Comparison of ENCODE assay signal across 13 cellular contexts in genomic region chr7:38839846-38840245, GRCh38.
"Had no signal": no experiment of that assay in that cellular context is flagged by ENCODE, and none has a peak within 500 bp of the region (broad histone marks: within the 10 kb centered on the region; RNA-seq: fewer than 3 reads in every experiment).

No MANE protein-coding gene starts in this region.

- H3K9me3 ChIP-seq: esophagus squamous epithelium, testis had no signal

- H3K27ac ChIP-seq: brain microvascular endothelial cell, esophagus squamous epithelium, testis had no signal

- H3K4me3 Mint-ChIP-seq: activated B cell treated with CpG ODN at 0.5 μM for 24 hours; activated CD4-positive, alpha-beta T cell treated with anti-CD3 and anti-CD28 coated beads, Interleukin-2, amount 10 ng/mL, durations not matched to agents 24 days and 14 days; natural killer cell treated with Interleukin-12 subunit alpha and Interleukin-12 subunit beta and Interleukin-15 and Interleukin-18, amount 100 ng/mL, for 72 hours; stimulated activated naive CD8-positive, alpha-beta T cell treated with anti-CD3 and anti-CD28 coated beads, Interleukin-15, Interleukin-2, amounts not matched to agents 100 ng/mL and 50 ng/mL, for 24 hours had no signal

- H3K27ac Mint-ChIP-seq: activated B cell treated with CpG ODN at 0.5 μM for 24 hours; activated CD4-positive, alpha-beta T cell treated with anti-CD3 and anti-CD28 coated beads, Interleukin-2, amount 10 ng/mL, durations not matched to agents 24 days and 14 days; activated T-helper 2 cell treated with anti-CD3 and anti-CD28 coated beads, Interferon-gamma antibody, Interleukin-2, Interleukin-4, amounts not matched to agents 10 μg/mL and 5 μg/mL and 100 μg/mL, durations not matched to agents 14 hours and 24 hours and 36 hours; natural killer cell treated with Interleukin-12 subunit alpha and Interleukin-12 subunit beta and Interleukin-15 and Interleukin-18, amount 100 ng/mL, for 72 hours; stimulated activated naive CD8-positive, alpha-beta T cell treated with anti-CD3 and anti-CD28 coated beads, Interleukin-15, Interleukin-2, amounts not matched to agents 100 ng/mL and 50 ng/mL, for 24 hours had no signal

- H3K27me3 Mint-ChIP-seq: activated B cell treated with CpG ODN at 0.5 μM for 24 hours; activated CD4-positive, alpha-beta T cell treated with anti-CD3 and anti-CD28 coated beads, Interleukin-2, amount 10 ng/mL, durations not matched to agents 24 days and 14 days; natural killer cell treated with Interleukin-12 subunit alpha and Interleukin-12 subunit beta and Interleukin-15 and Interleukin-18, amount 100 ng/mL, for 72 hours; stimulated activated naive CD8-positive, alpha-beta T cell treated with anti-CD3 and anti-CD28 coated beads, Interleukin-15, Interleukin-2, amounts not matched to agents 100 ng/mL and 50 ng/mL, for 24 hours had no signal

- H3K4me1 ChIP-seq: esophagus squamous epithelium, testis had no signal

- H3K36me3 ChIP-seq: brain microvascular endothelial cell, esophagus squamous epithelium had no signal

- H3K9me3 Mint-ChIP-seq: activated B cell treated with CpG ODN at 0.5 μM for 24 hours; activated CD4-positive, alpha-beta T cell treated with anti-CD3 and anti-CD28 coated beads, Interleukin-2, amount 10 ng/mL, durations not matched to agents 24 days and 14 days; activated T-helper 2 cell treated with anti-CD3 and anti-CD28 coated beads, Interferon-gamma antibody, Interleukin-2, Interleukin-4, amounts not matched to agents 10 μg/mL and 5 μg/mL and 100 μg/mL, durations not matched to agents 14 hours and 24 hours and 36 hours; natural killer cell treated with Interleukin-12 subunit alpha and Interleukin-12 subunit beta and Interleukin-15 and Interleukin-18, amount 100 ng/mL, for 72 hours had no signal

- H3K4me3 ChIP-seq: esophagus squamous epithelium, lung, testis had no signal

- DNase-seq: activated B cell treated with CpG ODN at 0.5 μM for 24 hours; activated CD4-positive, alpha-beta T cell treated with anti-CD3 and anti-CD28 coated beads, Interleukin-2, amount 10 ng/mL, durations not matched to agents 24 days and 14 days; activated naive CD4-positive, alpha-beta T cell treated with anti-CD3 and anti-CD28 coated beads, Interleukin-2, amount 50 U/mL, for 16 hours; brain microvascular endothelial cell; esophagus squamous epithelium; foreskin melanocyte; stimulated activated CD4-positive, alpha-beta T cell treated with anti-CD3 and anti-CD28 coated beads, Interleukin-4, amount 100 ng/mL, for 1 hour; T-helper 2 cell; testis had no signal

- H3K4me1 Mint-ChIP-seq: activated CD4-positive, alpha-beta T cell treated with anti-CD3 and anti-CD28 coated beads, Interleukin-2, amount 10 ng/mL, durations not matched to agents 24 days and 14 days had no signal

- H3K27me3 ChIP-seq: brain microvascular endothelial cell, esophagus squamous epithelium, testis had no signal

- ATAC-seq: natural killer cell treated with Interleukin-12 subunit alpha and Interleukin-12 subunit beta and Interleukin-15 and Interleukin-18, amount 100 ng/mL, for 72 hours had no signal

- H3K36me3 Mint-ChIP-seq: natural killer cell treated with Interleukin-12 subunit alpha and Interleukin-12 subunit beta and Interleukin-15 and Interleukin-18, amount 100 ng/mL, for 72 hours had no signal
